20 cellular contexts compared by ENCODE assay signal in the genomic region with DNA sequence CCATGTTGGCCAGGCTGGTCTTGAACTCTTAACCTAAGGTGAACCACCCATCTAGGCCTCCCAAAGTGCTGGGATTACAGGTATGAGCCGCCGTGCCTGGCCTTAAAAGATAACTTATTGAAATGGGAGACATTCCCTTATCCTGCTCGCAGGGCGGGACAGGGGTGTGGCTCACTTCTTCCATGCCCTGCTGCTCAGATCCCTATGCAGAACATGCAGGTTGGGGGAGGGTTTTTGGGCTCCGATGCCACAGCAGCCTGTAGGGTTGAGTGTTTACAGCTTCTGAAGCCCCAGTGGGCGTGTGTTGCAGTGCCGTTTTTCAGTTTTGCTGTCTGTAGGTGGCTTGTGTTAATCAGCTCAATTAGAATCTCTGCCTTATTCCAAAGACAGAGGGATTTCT.
DNase-seq lines count a peak whose midpoint lies in the region; ATAC-seq, FAIRE-seq and TF ChIP-seq lines count a peak whose summit lies in the region.
"Had no signal": no experiment of that assay in that cellular context is flagged by ENCODE, and none has a peak within 500 bp of the region (broad histone marks: within the 10 kb centered on the region; RNA-seq: fewer than 3 reads in every experiment).

No MANE protein-coding gene starts in this region.

- no peak for TF ChIP-seq EP300 in H1 (IDR thresholded peaks at IDR 0.05; ENCODE audit: borderline replicate concordance in 1 of 2, low read depth in 2 of 2, low read length in 2 of 2)
- TF ChIP-seq EP300 in upper lobe of left lung (IDR thresholded peaks at IDR 0.05), result no peak

- H3K4me1 Mint-ChIP-seq in GM23338, result no peaks in the 10 kb centered on the region
- H3K4me1 Mint-ChIP-seq: CD4-positive, alpha-beta memory T cell had no signal

- H3K4me2 ChIP-seq in GM23338, result no peak overlapping the region
- no peak overlapping the region for H3K4me2 ChIP-seq in H1 (ENCODE audit: insufficient read depth in 1 of 2, low read depth in 2 of 2, low read length in 2 of 2)
- no peak overlapping the region for H3K4me2 ChIP-seq in mesendoderm (ENCODE audit: low read length)
- H3K4me2 ChIP-seq: A549 had no signal

- no peak overlapping the region for H2AFZ ChIP-seq in GM23338
- H2AFZ ChIP-seq in H1 (ENCODE audit: low read length), result 0 out of 2 replicates have a peak overlapping the region, but pooled peaks have one; percentile 51

- H4K5ac ChIP-seq in H1 (ENCODE audit: insufficient read length, low read depth, low read length), result no peak overlapping the region
- no peak overlapping the region for H4K5ac ChIP-seq in mesendoderm (ENCODE audit: low read length)

- H2BK15ac ChIP-seq in H1 (ENCODE audit: low read length) (no peak overlapping the region), mesendoderm (replicated peaks; ENCODE audit: low read depth) (no peak overlapping the region)

- H4K91ac ChIP-seq in H1 (replicated peaks; ENCODE audit: insufficient read length, low read length), result no peak overlapping the region

- H2BK20ac ChIP-seq in H1 (ENCODE audit: low read length), result no peak overlapping the region

- POLR2A ChIA-PET in H1 (lab: Charles Lee; ENCODE audit: partially characterized antibody), result no interaction called here

- intact Hi-C loops in colonic mucosa (cut with DNase I), result no loop called here

- no peaks in the 10 kb centered on the region for H3K36me3 ChIP-seq in GM23338 (ENCODE audit: insufficient read depth)
- no peaks in the 10 kb centered on the region for H3K36me3 ChIP-seq in H1 (ENCODE audit: control insufficient read depth in 2 of 4, insufficient read depth in 4 of 4, low read length in 3 of 4)
- H3K36me3 ChIP-seq in mesendoderm (ENCODE audit: control insufficient read depth, insufficient read depth, low read length), result no peaks in the 10 kb centered on the region
- H3K36me3 ChIP-seq in upper lobe of left lung, result no peaks in the 10 kb centered on the region
- H3K36me3 ChIP-seq in colonic mucosa, result no peaks in the 10 kb centered on the region
- H3K36me3 ChIP-seq: HAP-1 had no signal

- FAIRE-seq in H1 (lab: Jason Lieb, UNC), result no peak
- FAIRE-seq: A549, G401.6, GM12892, GM19239 had no signal

- H3K14ac ChIP-seq in H1 (ENCODE audit: insufficient read length), result no peak overlapping the region

- no peaks in the 10 kb centered on the region for H3K4me1 ChIP-seq in GM23338 (ENCODE audit: insufficient read depth)
- H3K4me1 ChIP-seq in H1 (replicated peaks in 1 of 4; ENCODE audit: control insufficient read depth in 3 of 4, insufficient read depth in 4 of 4, low read length in 3 of 4), result no peaks in the 10 kb centered on the region
- no peaks in the 10 kb centered on the region for H3K4me1 ChIP-seq in mesendoderm (ENCODE audit: control insufficient read depth, low read depth, low read length)
- no peaks in the 10 kb centered on the region for H3K4me1 ChIP-seq in upper lobe of left lung
- no peaks in the 10 kb centered on the region for H3K4me1 ChIP-seq in colonic mucosa
- H3K4me1 ChIP-seq: A549, HAP-1 had no signal

- no peak overlapping the region for H2AK5ac ChIP-seq in H1 (ENCODE audit: low read depth, low read length)
- no peak overlapping the region for H2AK5ac ChIP-seq in mesendoderm (ENCODE audit: low read length)

- TF ChIP-seq POLR2A in H1 (IDR thresholded peaks at IDR 0.05; ENCODE audit: control extremely low read depth in 1 of 2, low read depth in 2 of 2, low read length in 2 of 2) (no peak), upper lobe of left lung (IDR thresholded peaks at IDR 0.05) (no peak)

- H3K18ac ChIP-seq in H1 (ENCODE audit: extremely low read depth, low read length) (no peak overlapping the region), mesendoderm (ENCODE audit: low read length) (no peak overlapping the region)

- CTCF ChIA-PET in H1 (lab: Charles Lee; ENCODE audit: partially characterized antibody), result interaction anchor here (0.7 to 1.1 kb wide), 3 partner anchors 89 to 485 kb away, joined by 3 read pairs; no protein-coding TSS in a partner anchor

- no peak overlapping the region for H2BK120ac ChIP-seq in H1 (replicated peaks; ENCODE audit: low read depth, low read length)
- H2BK120ac ChIP-seq in mesendoderm (ENCODE audit: low read depth, low read length), result no peak overlapping the region

- no peak overlapping the region for H3K4me3 ChIP-seq in GM23338
- H3K4me3 ChIP-seq in H1 (ENCODE audit: extremely low read depth in 1 of 4, insufficient read depth in 2 of 4, low read depth in 3 of 4, low read length in 4 of 4), result no peak overlapping the region
- no peak overlapping the region for H3K4me3 ChIP-seq in mesendoderm (ENCODE audit: low read length)
- H3K4me3 ChIP-seq in upper lobe of left lung, result no peak overlapping the region
- H3K4me3 ChIP-seq in colonic mucosa, result no peak overlapping the region
- H3K4me3 ChIP-seq: A549, HAP-1 had no signal

- H3K9ac ChIP-seq in H1 (replicated peaks in 1 of 4; ENCODE audit: extremely low read depth in 1 of 4, low read depth in 3 of 4, low read length in 3 of 4) (no peak overlapping the region), mesendoderm (ENCODE audit: low read length) (no peak overlapping the region), colonic mucosa (ENCODE audit: low read depth in 2 of 2, low read length in 2 of 2) (no peak overlapping the region)

- H2BK12ac ChIP-seq in H1 (ENCODE audit: low read depth, low read length), result no peak overlapping the region

- H3K27ac Mint-ChIP-seq in GM23338, result no peak overlapping the region
- H3K27ac Mint-ChIP-seq: CD4-positive, alpha-beta memory T cell; HFFc6 had no signal

- WGBS in H1 (ENCODE audit: extremely low coverage in 1 of 2, insufficient coverage in 1 of 2, insufficient read length in 1 of 2, insufficient replicate concordance in 2 of 2, low coverage in 1 of 2, low lambda C conversion rate in 2 of 2, missing lambda C conversion rate in 1 of 2), 2 experiments, result 93% methylated on average over 7 of the region's 7 CpGs; no CpG with 5 or more reads in 1 of the 2 experiments
- no CpG with 5 or more reads among the region's 7 CpGs for WGBS in mesendoderm (ENCODE audit: extremely low coverage, insufficient coverage, low lambda C conversion rate)
- WGBS in upper lobe of left lung, 2 donors, result 92 to 95% methylated on average over 2 to 7 of the region's 7 CpGs

- peak; percentile 50; the same call in 2 of the 3 replicates for ATAC-seq in GM23338
- ATAC-seq in upper lobe of left lung (ENCODE audit: low FRiP score in 2 of 2), result peak; percentile 24 to 51
- no peak for ATAC-seq in GM21576 (IDR thresholded peaks at IDR 0.05; ENCODE audit: unreplicated experiment)
- ATAC-seq: A549 had no signal

- H3K36me3 Mint-ChIP-seq in GM23338 (ENCODE audit: low read depth), result no peaks in the 10 kb centered on the region
- H3K36me3 Mint-ChIP-seq: CD4-positive, alpha-beta memory T cell had no signal

- H2BK5ac ChIP-seq in H1 (ENCODE audit: low read depth, low read length), result no peak overlapping the region
- H2BK5ac ChIP-seq in mesendoderm (ENCODE audit: low read length), result no peak overlapping the region

- H3K23ac ChIP-seq in H1 (ENCODE audit: insufficient read length), result no peak overlapping the region
- no peak overlapping the region for H3K23ac ChIP-seq in mesendoderm (ENCODE audit: low read length)

- no peaks in the 10 kb centered on the region for H3F3A ChIP-seq in GM23338 (replicated peaks; ENCODE audit: low read depth)

- H3K56ac ChIP-seq in H1 (replicated peaks; ENCODE audit: insufficient read length, low read depth, low read length), result no peak overlapping the region
- no peak overlapping the region for H3K56ac ChIP-seq in mesendoderm (ENCODE audit: low read length)

- TF ChIP-seq CTCF in GM23338 (conservative IDR thresholded peaks at IDR 0.05; ENCODE audit: low read depth in 2 of 2) (no peak), H1 (IDR thresholded peaks at IDR 0.05; ENCODE audit: control extremely low read depth in 1 of 3, insufficient read depth in 1 of 3, low read depth in 1 of 3, low read length in 3 of 3) (no peak), upper lobe of left lung (IDR thresholded peaks at IDR 0.05) (no peak), colonic mucosa (IDR thresholded peaks at IDR 0.05) (no peak)

- H3K27me3 Mint-ChIP-seq in GM23338 (ENCODE audit: insufficient read depth, low read depth, poor library complexity), result peaks cover 3% of the 10 kb centered on the region

- no peak overlapping the region for H3K4ac ChIP-seq in H1 (replicated peaks; ENCODE audit: insufficient read length, low read depth, low read length)
- no peak overlapping the region for H3K4ac ChIP-seq in mesendoderm (ENCODE audit: low read depth, low read length)

- no peaks in the 10 kb centered on the region for H3K27me3 ChIP-seq in GM23338 (ENCODE audit: insufficient read depth)
- H3K27me3 ChIP-seq in H1 (replicated peaks in 1 of 4; ENCODE audit: control insufficient read depth in 3 of 4, extremely low read depth in 1 of 4, insufficient read depth in 3 of 4, low read length in 3 of 4), result no peaks in the 10 kb centered on the region
- H3K27me3 ChIP-seq in mesendoderm (ENCODE audit: insufficient read depth, low read length, poor library complexity), result no peaks in the 10 kb centered on the region
- H3K27me3 ChIP-seq in upper lobe of left lung, result no peaks in the 10 kb centered on the region
- no peaks in the 10 kb centered on the region for H3K27me3 ChIP-seq in colonic mucosa

- H3K4me3 Mint-ChIP-seq in GM23338, result no peak overlapping the region
- H3K4me3 Mint-ChIP-seq: CD4-positive, alpha-beta memory T cell; HFFc6 had no signal

- H3K27ac ChIP-seq in GM23338 (ENCODE audit: low read depth), result no peak overlapping the region
- no peak overlapping the region for H3K27ac ChIP-seq in H1 (ENCODE audit: low read depth, low read length)
- no peak overlapping the region for H3K27ac ChIP-seq in mesendoderm (ENCODE audit: low read depth, low read length)
- no peak overlapping the region for H3K27ac ChIP-seq in upper lobe of left lung
- no peak overlapping the region for H3K27ac ChIP-seq in colonic mucosa
- H3K27ac ChIP-seq: A549 had no signal

- H4K20me1 ChIP-seq in GM23338 (replicated peaks; ENCODE audit: insufficient read depth) (no peaks in the 10 kb centered on the region), H1 (replicated peaks in 1 of 2; ENCODE audit: control insufficient read depth in 1 of 2, insufficient read depth in 2 of 2, low read length in 2 of 2) (no peaks in the 10 kb centered on the region)

- DNase-seq in GM23338 (ENCODE audit: low spot score) (peak; percentile 36), H1 (ENCODE audit: low read depth in 1 of 2, low spot score in 2 of 2) (no peak), mesendoderm (peak; percentile 4), upper lobe of left lung (no peak), GM19240 (ENCODE audit: insufficient read length, low spot score) (no peak), colonic mucosa (no peak)
- DNase-seq: 8988T; C1 segment of cervical spinal cord; Calu3; CD4-positive, alpha-beta memory T cell; COR-L47; DMS53; DMS79 treated with DMSO at 0.1 percent for 48 hours; HFFc6 had no signal

- no peak for TF ChIP-seq RAD21 in H1 (IDR thresholded peaks at IDR 0.05 in 1 of 2, conservative IDR thresholded peaks at IDR 0.05 in 1 of 2; ENCODE audit: low read depth in 2 of 2, low read length in 2 of 2)

- H3K9me3 Mint-ChIP-seq in GM23338, result no peaks in the 10 kb centered on the region

- H3K9me3 ChIP-seq in H1 (ENCODE audit: insufficient read depth in 2 of 2, low read depth in 1 of 2, low read length in 1 of 2) (no peaks in the 10 kb centered on the region), upper lobe of left lung (no peaks in the 10 kb centered on the region), colonic mucosa (no peaks in the 10 kb centered on the region)
- H3K9me3 ChIP-seq: A549, HAP-1 had no signal

- H3K79me1 ChIP-seq in H1 (ENCODE audit: low read depth, low read length) (no peaks in the 10 kb centered on the region), mesendoderm (ENCODE audit: low read length) (no peaks in the 10 kb centered on the region)

- H3K23me2 ChIP-seq in H1 (ENCODE audit: low read depth, low read length), result no peaks in the 10 kb centered on the region

- H3K9me2 ChIP-seq in GM23338 (ENCODE audit: insufficient read depth), result no peaks in the 10 kb centered on the region

- H3K79me2 ChIP-seq in GM23338 (replicated peaks; ENCODE audit: insufficient read depth) (no peaks in the 10 kb centered on the region), H1 (ENCODE audit: control insufficient read depth in 1 of 2, insufficient read depth in 2 of 2, low read length in 2 of 2) (no peaks in the 10 kb centered on the region), mesendoderm (ENCODE audit: control insufficient read depth, insufficient read depth, low read length) (no peaks in the 10 kb centered on the region)

- H4K8ac ChIP-seq in H1 (ENCODE audit: extremely low read depth, insufficient read depth, low read length) (no peak overlapping the region), mesendoderm (ENCODE audit: low read depth, low read length) (no peak overlapping the region)

Comparison
In these comparisons a context has a peak if more than half of its experiments do, and no peak if none do; other contexts are left out.
1. DNase-seq: peak in GM23338 (single experiment) and mesendoderm (single experiment); none in H1 (0 of 2), upper lobe of left lung (0 of 2), GM19240 (single experiment) and colonic mucosa (single experiment).